ENCODE assay signal across 8 cellular contexts in genomic region chr19:35746087-35746462, GRCh38. TPM values are rescaled to one million over a fixed set of nuclear protein-coding genes. Genes with fewer than 3 reads are reported as not detected.
A peak's percentile ranks its signal among the peaks of the same experiment; 100 is the strongest.
DNase-seq lines count a peak whose midpoint lies in the region; ATAC-seq and TF ChIP-seq lines count a peak whose summit lies in the region.

No MANE protein-coding gene starts in this region.

- H3K4ac ChIP-seq in trophoblast cell (ENCODE audit: low read depth, low read length) = peak overlapping the region; percentile 16

- H3K79me1 ChIP-seq in trophoblast cell (ENCODE audit: low read length) = peaks cover 13% of the 10 kb centered on the region

- BruUV-seq in Caco-2 (replicated peaks; lab: Mats Ljungman, UMichigan) = no TSS peak

- no peak overlapping the region for H3K23ac ChIP-seq in trophoblast cell (ENCODE audit: low read length)

- peak overlapping the region; percentile 84 for H4K8ac ChIP-seq in trophoblast cell (ENCODE audit: low read depth, low read length)

- H3K4me1 Mint-ChIP-seq in Caco-2 (ENCODE audit: low read depth, unreplicated experiment) = peaks cover 23% of the 10 kb centered on the region

- no peaks in the 10 kb centered on the region for H3K36me3 ChIP-seq in Caco-2 (ENCODE audit: control insufficient read depth, insufficient read depth, low read length)
- H3K36me3 ChIP-seq in RWPE2 (ENCODE audit: low read depth) = no peaks in the 10 kb centered on the region
- H3K36me3 ChIP-seq in esophagus squamous epithelium = peaks cover 0 to 19% (median 0%) of the 10 kb centered on the region in 3 donors
- peaks cover 3 to 5% of the 10 kb centered on the region in 2 experiments for H3K36me3 ChIP-seq in trophoblast cell (ENCODE audit: control insufficient read depth in 1 of 2, insufficient read depth in 2 of 2, low read length in 2 of 2)

- peak overlapping the region; percentile 98 for H3K27ac Mint-ChIP-seq in Caco-2 (ENCODE audit: unreplicated experiment)

- peak overlapping the region; percentile 82 for H3K27ac ChIP-seq in RWPE2 (ENCODE audit: poor library complexity, severe bottlenecking)
- H3K27ac ChIP-seq in esophagus squamous epithelium = peak overlapping the region; percentile 100
- no peak overlapping the region for H3K27ac ChIP-seq in trophoblast cell (ENCODE audit: low read depth, low read length)

- H3K9me3 ChIP-seq in Caco-2 (no peaks in the 10 kb centered on the region), RWPE2 (ENCODE audit: severe bottlenecking) (no peaks in the 10 kb centered on the region), esophagus squamous epithelium (no peaks in the 10 kb centered on the region), trophoblast cell (ENCODE audit: insufficient read depth, low read depth, low read length) (peaks cover 3% of the 10 kb centered on the region)

- peak overlapping the region; percentile 22 for H4K12ac ChIP-seq in trophoblast cell (ENCODE audit: low read depth, low read length)

- peak overlapping the region; percentile 85 for H3K9ac ChIP-seq in trophoblast cell (ENCODE audit: low read length)

- H3K14ac ChIP-seq in trophoblast cell (ENCODE audit: low read length) = peak overlapping the region; percentile 70

- CTCF ChIA-PET in Caco-2 (lab: Charles Lee) = interaction anchor here (1.4 to 1.9 kb wide), 4 partner anchors 9 to 185 kb away, joined by 6 to 12 read pairs (median 8); no protein-coding TSS in a partner anchor

- TF ChIP-seq POLR2A in esophagus squamous epithelium (IDR thresholded peaks at IDR 0.05) = no peak

- H3K27me3 Mint-ChIP-seq in Caco-2 (ENCODE audit: insufficient read depth, unreplicated experiment) = no peaks in the 10 kb centered on the region

- peaks cover 11% of the 10 kb centered on the region for H3K79me2 ChIP-seq in trophoblast cell (ENCODE audit: control insufficient read depth, insufficient read depth, low read length, poor library complexity)

- H3K36me3 Mint-ChIP-seq in Caco-2 (ENCODE audit: insufficient read depth, unreplicated experiment) = peaks cover 55% of the 10 kb centered on the region

- intact Hi-C loops in Caco-2 (cut with micrococcal nuclease; ENCODE audit: unreplicated experiment) (no loop called here), esophagus squamous epithelium (cut with DNase I) (no loop called here)

- H3K4me1 ChIP-seq in Caco-2 = peaks cover 7% of the 10 kb centered on the region
- no peaks in the 10 kb centered on the region for H3K4me1 ChIP-seq in RWPE2 (ENCODE audit: insufficient read depth, poor library complexity, severe bottlenecking)
- H3K4me1 ChIP-seq in esophagus squamous epithelium = peaks cover 22 to 77% (median 42%) of the 10 kb centered on the region in 3 donors
- H3K4me1 ChIP-seq in trophoblast cell (ENCODE audit: control insufficient read depth in 1 of 2, insufficient read depth in 2 of 2, low read length in 2 of 2) = peaks cover 13 to 24% of the 10 kb centered on the region in 2 experiments

- TF ChIP-seq CTCF in Caco-2 (IDR thresholded peaks at IDR 0.05; ENCODE audit: insufficient read depth in 1 of 2, low read depth in 1 of 2, low read length in 1 of 2, severe bottlenecking in 1 of 2, unreplicated experiment in 1 of 2) (no peak), RWPE2 (IDR thresholded peaks at IDR 0.05; ENCODE audit: poor library complexity, severe bottlenecking) (no peak), esophagus squamous epithelium (IDR thresholded peaks at IDR 0.05) (no peak)

- ATAC-seq in RWPE2 (ENCODE audit: low read depth) (no peak), HG03520 (IDR thresholded peaks at IDR 0.05; ENCODE audit: unreplicated experiment) (no peak), HG03439 (IDR thresholded peaks at IDR 0.05; ENCODE audit: unreplicated experiment) (no peak)

- POLR2A ChIA-PET in Caco-2 (lab: Charles Lee) = interaction anchor here (0.7 to 1.0 kb wide), 3 partner anchors 11 to 268 kb away, joined by 3 to 14 read pairs (median 3); partner anchors contain the start of gene ALKBH6

- no peak for DNase-seq in Caco-2
- DNase-seq in RWPE2 (ENCODE audit: low spot score) = no peak
- no peak for DNase-seq in esophagus squamous epithelium (lab: John Stamatoyannopoulos, UW)
- DNase-seq in trophoblast cell = no peak
- DNase-seq in NCI-H2081 treated with DMSO at 0.1 percent for 48 hours (lab: John Stamatoyannopoulos, UW) = no peak
- DNase-seq in HCEC 1CT = no peak

- no peak overlapping the region for H2BK12ac ChIP-seq in trophoblast cell (ENCODE audit: low read length)

- peak overlapping the region; percentile 29 for H2BK120ac ChIP-seq in trophoblast cell (ENCODE audit: insufficient read depth, low read length, poor library complexity)

- peak overlapping the region; percentile 93 for H3K4me3 Mint-ChIP-seq in Caco-2 (ENCODE audit: unreplicated experiment)

- peak overlapping the region; percentile 91 for H2AK5ac ChIP-seq in trophoblast cell (ENCODE audit: low read length)

- 2 to 6% methylated on average over 4 of the region's 4 CpGs for WGBS in esophagus squamous epithelium, 2 donors
- no CpG with 5 or more reads among the region's 4 CpGs for whole genome bisulfite sequencing in trophoblast cell (ENCODE audit: extremely low coverage, insufficient coverage, insufficient read length)

- H3K4me3 ChIP-seq in Caco-2 (ENCODE audit: low read depth, low read length) (peak overlapping the region; percentile 48), RWPE2 (ENCODE audit: severe bottlenecking) (peak overlapping the region; percentile 70), esophagus squamous epithelium (peak overlapping the region; percentile 90 to 97 (median 92)), trophoblast cell (ENCODE audit: low read depth, low read length) (peak overlapping the region; percentile 83)

- H3K27me3 ChIP-seq in Caco-2 (replicated peaks; ENCODE audit: control insufficient read depth, insufficient read depth, low read length) (no peaks in the 10 kb centered on the region), RWPE2 (ENCODE audit: insufficient read depth, poor library complexity, severe bottlenecking) (no peaks in the 10 kb centered on the region), esophagus squamous epithelium (no peaks in the 10 kb centered on the region), trophoblast cell (ENCODE audit: insufficient read depth, low read length) (no peaks in the 10 kb centered on the region)

- H4K91ac ChIP-seq in trophoblast cell (ENCODE audit: low read depth, low read length) = peak overlapping the region; percentile 84

- peak overlapping the region; percentile 50 for H2AFZ ChIP-seq in trophoblast cell (ENCODE audit: insufficient read depth, low read length, poor library complexity)

- peak overlapping the region; percentile 69 for H2BK5ac ChIP-seq in trophoblast cell (ENCODE audit: low read depth, low read length, poor library complexity)

- no peaks in the 10 kb centered on the region for H3K9me3 Mint-ChIP-seq in Caco-2 (ENCODE audit: unreplicated experiment)

- H3K4me2 ChIP-seq in trophoblast cell (ENCODE audit: low read length) = peak overlapping the region; percentile 98

- peak overlapping the region; percentile 18 for H3K18ac ChIP-seq in trophoblast cell (ENCODE audit: low read length)

RNA-seq across cellular contexts. Expression of gene PSENEN, which starts 0.6 kb away (rescaled TPM):
- total RNA-seq in Caco-2 (2022) (70.2 and 70.5 TPM in 2 replicates), esophagus squamous epithelium (10 to 100 TPM; 23.3 to 33.9 (median 32.3) TPM)
- polyA plus RNA-seq in trophoblast cell (2013) = 119 and 123 TPM in 2 replicates

RNA-seq across cellular contexts. Expression of gene U2AF1L4, which starts 0.9 kb away (rescaled TPM):
- 21.3 and 24.6 TPM in 2 replicates for total RNA-seq in Caco-2 (2022)
- 10 to 100 TPM; 10.2 to 19.0 (median 17.5) TPM for total RNA-seq in esophagus squamous epithelium
- polyA plus RNA-seq in trophoblast cell (2013) = 12.1 and 12.4 TPM in 2 replicates

RNA-seq across cellular contexts. Expression of gene LIN37, which starts 2.3 kb away (rescaled TPM):
- total RNA-seq in Caco-2 (2022) = 8.1 and 10.2 TPM in 2 replicates
- 10 to 100 TPM in 2 of 4 donors, 1 to 10 TPM in 2; 5.7 to 13.4 (median 9.5) TPM for total RNA-seq in esophagus squamous epithelium
- polyA plus RNA-seq in trophoblast cell (2013) = 32.8 and 34.2 TPM in 2 replicates

RNA-seq across cellular contexts. Expression of gene IGFLR1, which starts 3.8 kb away (rescaled TPM):
- total RNA-seq in Caco-2 (2022) (10.1 and 11.3 TPM in 2 replicates), esophagus squamous epithelium (1 to 10 TPM in 3 of 4 donors, under 1 TPM in 1; 0.87 to 4.8 (median 4.3) TPM)
- polyA plus RNA-seq in trophoblast cell (2013) = 4.2 and 5.3 TPM in 2 replicates

RNA-seq across cellular contexts. Expression of gene HSPB6, which starts 10.8 kb away (rescaled TPM):
- total RNA-seq in Caco-2 (2022) (0.48 and 0.81 TPM in 2 replicates), esophagus squamous epithelium (10 to 100 TPM in 1 of 4 donors, 1 to 10 TPM in 3; 1.7 to 21.9 (median 3.6) TPM)
- polyA plus RNA-seq in trophoblast cell (2013) = 6.1 and 6.9 TPM in 2 replicates
